Comparison of ENCODE assay signal across 13 cellular contexts in the genomic region with DNA sequence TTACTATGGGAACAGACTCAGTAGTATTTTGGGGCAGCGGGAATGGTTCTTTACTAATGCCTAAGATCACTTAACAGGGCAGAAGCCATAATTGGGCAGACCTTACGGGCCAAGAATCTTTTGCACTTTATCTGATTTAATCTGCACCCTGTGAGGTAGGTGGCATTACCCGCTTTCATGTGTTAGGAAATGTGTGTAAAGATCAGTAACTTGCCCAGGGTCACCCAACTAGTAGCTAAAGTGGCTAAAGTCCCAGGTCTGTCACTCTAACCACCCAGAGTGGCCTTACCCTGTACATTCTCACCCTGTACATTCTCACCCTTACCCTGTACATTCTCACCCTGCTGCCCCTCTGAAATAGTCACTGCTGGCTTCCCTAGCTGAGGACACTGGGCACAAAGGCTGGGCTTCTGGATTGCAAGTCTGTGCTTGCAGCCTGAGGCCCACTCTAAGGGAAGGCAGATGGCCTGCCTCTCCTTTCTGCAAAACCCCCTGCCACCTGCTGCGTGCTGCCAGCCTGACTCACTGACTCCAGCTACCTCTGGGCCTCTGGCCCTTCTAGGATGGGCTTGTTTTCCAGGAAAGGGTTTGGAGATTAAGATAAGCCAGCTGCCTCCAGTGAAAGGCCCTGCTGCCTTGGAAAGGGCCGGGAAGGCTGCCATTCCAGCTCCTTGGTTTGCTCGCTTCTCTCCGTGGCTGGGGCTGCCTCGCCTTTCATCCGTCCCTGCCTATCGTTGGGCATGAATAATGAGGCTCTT. TPM values are rescaled to one million over a fixed set of nuclear protein-coding genes. Genes with fewer than 3 reads are reported as not detected.
DNase-seq lines count a peak whose midpoint lies in the region; TF ChIP-seq lines count a peak whose summit lies in the region.
"Had no signal": no experiment of that assay in that cellular context is flagged by ENCODE, and none has a peak within 500 bp of the region (broad histone marks: within the 10 kb centered on the region; RNA-seq: fewer than 3 reads in every experiment).

No MANE protein-coding gene starts in this region.

- H3K23me2 ChIP-seq in H9 (ENCODE audit: insufficient read length, low read depth, low read length, poor library complexity, severe bottlenecking), result no peaks in the 10 kb centered on the region

- no peaks in the 10 kb centered on the region for H4K20me1 ChIP-seq in H9 (ENCODE audit: control insufficient read depth, insufficient read depth, insufficient read length)

- TF ChIP-seq CTCF in H9 (conservative IDR thresholded peaks at IDR 0.05), result no peak
- TF ChIP-seq CTCF in fibroblast of the aortic adventitia (IDR thresholded peaks at IDR 0.05; ENCODE audit: insufficient read depth, low read length), result no peak
- TF ChIP-seq CTCF in progenitor cell of endocrine pancreas (IDR thresholded peaks at IDR 0.05; ENCODE audit: unreplicated experiment), result no peak

- peaks cover 6% of the 10 kb centered on the region; the same call in 1 of the 2 replicates for H3K4me1 ChIP-seq in H9 (ENCODE audit: insufficient read depth, low read length)

- H2BK5ac ChIP-seq in H9 (ENCODE audit: insufficient read length, low read length), result no peak overlapping the region

- H2BK12ac ChIP-seq in H9 (ENCODE audit: insufficient read length, low read depth, low read length), result no peak overlapping the region

- no peaks in the 10 kb centered on the region for H3K27me3 Mint-ChIP-seq in H9 (ENCODE audit: low read depth)
- no peaks in the 10 kb centered on the region for H3K27me3 Mint-ChIP-seq in progenitor cell of endocrine pancreas

- no peak overlapping the region for H3K9ac ChIP-seq in H9 (ENCODE audit: extremely low read depth, insufficient read length, low read length)

- H3K4ac ChIP-seq in H9 (ENCODE audit: low read depth, low read length), result no peak overlapping the region

- no peak overlapping the region for H3K18ac ChIP-seq in H9 (ENCODE audit: insufficient read length, low read depth, low read length)

- no peak overlapping the region for H2BK15ac ChIP-seq in H9 (ENCODE audit: low read depth, low read length)

- H3K27ac ChIP-seq in H9 (ENCODE audit: insufficient read length, low read depth, low read length), result no peak overlapping the region

- H3K56ac ChIP-seq in H9 (ENCODE audit: insufficient read length, low read depth, low read length), result no peak overlapping the region

- H3K4me3 ChIP-seq in fibroblast of the aortic adventitia (ENCODE audit: low read depth, low read length), result no peak overlapping the region

- H3K27me3 ChIP-seq in H9 (ENCODE audit: insufficient read depth, low read length), result no peaks in the 10 kb centered on the region

- H2AK5ac ChIP-seq in H9 (ENCODE audit: insufficient read length, low read length), result no peak overlapping the region

- no peaks in the 10 kb centered on the region for H3K9me3 ChIP-seq in H9 (ENCODE audit: control insufficient read depth, low read depth, low read length)

- H2AFZ ChIP-seq in H9 (ENCODE audit: low read length), result no peak overlapping the region

- DNase-seq in H9, result no peak
- peak; percentile 80 for DNase-seq in NCI-H82 treated with DMSO at 0.1 percent for 48 hours (lab: John Stamatoyannopoulos, UW; ENCODE audit: unreplicated experiment)
- peak; percentile 59 for DNase-seq in fibroblast of the aortic adventitia (ENCODE audit: low read depth)
- no peak for DNase-seq in progenitor cell of endocrine pancreas (ENCODE audit: low spot score, unreplicated experiment)
- DNase-seq in NCI-H187 treated with DMSO at 0.1 percent for 48 hours (lab: John Stamatoyannopoulos, UW), result no peak
- no peak for DNase-seq in NCI-H2081 treated with DMSO at 0.1 percent for 48 hours (lab: John Stamatoyannopoulos, UW)
- DNase-seq in NCI-H1436 (lab: John Stamatoyannopoulos, UW), result no peak
- DNase-seq in activated CD8-positive, alpha-beta memory T cell treated with anti-CD3 and anti-CD28 coated beads, Interleukin-2, amount 50 U/mL, for 4 hours, result no peak
- DNase-seq: activated CD4-positive, alpha-beta memory T cell treated with anti-CD3 and anti-CD28 coated beads, Interleukin-2, amount 10 ng/mL, durations not matched to agents 7 days and 5 days; central memory CD4-positive, alpha-beta T cell; immature natural killer cell; small intestine; stimulated activated naive CD8-positive, alpha-beta T cell treated with anti-CD3 and anti-CD28 coated beads, Interleukin-15, amount 100 ng/mL, for 72 hours had no signal

- H4K8ac ChIP-seq in H9 (replicated peaks; ENCODE audit: insufficient read length, low read depth, low read length), result no peak overlapping the region

- no CpG with 5 or more reads among the region's 10 CpGs for WGBS in H9 (ENCODE audit: extremely low coverage, insufficient read length, low lambda C conversion rate)

- no peaks in the 10 kb centered on the region for H3K79me1 ChIP-seq in H9 (ENCODE audit: insufficient read depth, low read depth, low read length, poor library complexity, severe bottlenecking)

- H3T11ph ChIP-seq in H9 (ENCODE audit: low read length), result no peak overlapping the region

- H3K4me2 ChIP-seq in H9 (ENCODE audit: insufficient read depth, insufficient read length, low read length), result no peak overlapping the region

- H3K4me3 Mint-ChIP-seq in H9 (no peak overlapping the region), progenitor cell of endocrine pancreas (ENCODE audit: low read depth) (no peak overlapping the region)
- H3K4me3 Mint-ChIP-seq: activated CD4-positive, alpha-beta memory T cell treated with anti-CD3 and anti-CD28 coated beads, Interleukin-2, amount 10 ng/mL, durations not matched to agents 7 days and 5 days; immature natural killer cell; stimulated activated naive CD8-positive, alpha-beta T cell treated with anti-CD3 and anti-CD28 coated beads, Interleukin-15, amount 100 ng/mL, for 72 hours had no signal

- H3K9me3 Mint-ChIP-seq in H9 (no peaks in the 10 kb centered on the region; a peak in 1 of 5 replicates), progenitor cell of endocrine pancreas (ENCODE audit: low read depth) (no peaks in the 10 kb centered on the region)
- H3K9me3 Mint-ChIP-seq: immature natural killer cell; stimulated activated naive CD8-positive, alpha-beta T cell treated with anti-CD3 and anti-CD28 coated beads, Interleukin-15, amount 100 ng/mL, for 72 hours had no signal

- H3K23ac ChIP-seq in H9 (ENCODE audit: insufficient read length, low read depth, low read length), result no peak overlapping the region

- H3K4me1 Mint-ChIP-seq in H9, result peaks cover 37 to 44% of the 10 kb centered on the region in 2 experiments
- H3K4me1 Mint-ChIP-seq in progenitor cell of endocrine pancreas (ENCODE audit: low read depth), result peaks cover 27% of the 10 kb centered on the region
- H3K4me1 Mint-ChIP-seq: activated CD4-positive, alpha-beta memory T cell treated with anti-CD3 and anti-CD28 coated beads, Interleukin-2, amount 10 ng/mL, durations not matched to agents 7 days and 5 days; immature natural killer cell; stimulated activated naive CD8-positive, alpha-beta T cell treated with anti-CD3 and anti-CD28 coated beads, Interleukin-15, amount 100 ng/mL, for 72 hours had no signal

- H4K91ac ChIP-seq in H9 (ENCODE audit: insufficient read length, low read depth, low read length), result no peak overlapping the region

- H3K36me3 Mint-ChIP-seq in H9 (ENCODE audit: insufficient read depth in 1 of 3, low read depth in 3 of 3), result peaks cover 4 to 17% (median 15%) of the 10 kb centered on the region in 3 experiments; a peak in 6 of 7 replicates
- H3K36me3 Mint-ChIP-seq in progenitor cell of endocrine pancreas (ENCODE audit: insufficient read depth), result peaks cover 4% of the 10 kb centered on the region
- H3K36me3 Mint-ChIP-seq: immature natural killer cell had no signal

- H3K14ac ChIP-seq in H9 (ENCODE audit: insufficient read depth, low read length), result no peak overlapping the region

- no peak overlapping the region for H2BK120ac ChIP-seq in H9 (ENCODE audit: low read depth, low read length, poor library complexity, severe bottlenecking)

- no peak overlapping the region for H4K5ac ChIP-seq in H9 (ENCODE audit: insufficient read length, low read depth, low read length)

- no peaks in the 10 kb centered on the region for H3K79me2 ChIP-seq in H9 (ENCODE audit: insufficient read depth, low read length)

- H3K27ac Mint-ChIP-seq in H9 (peak overlapping the region in 2 of 3 experiments; percentile 63 to 77; a peak in 3 of 7 replicates), progenitor cell of endocrine pancreas (peak overlapping the region; percentile 77)
- H3K27ac Mint-ChIP-seq: activated CD4-positive, alpha-beta memory T cell treated with anti-CD3 and anti-CD28 coated beads, Interleukin-2, amount 10 ng/mL, durations not matched to agents 7 days and 5 days; immature natural killer cell had no signal

- no peak overlapping the region for H2BK20ac ChIP-seq in H9 (ENCODE audit: low read depth, low read length, poor library complexity, severe bottlenecking)

RNA-seq across cellular contexts. Expression of gene MYZAP, which starts 37.5 kb away (rescaled TPM):
- total RNA-seq in H9 (2021) (0.63 and 0.72 TPM in 2 replicates), fibroblast of the aortic adventitia (ENCODE audit: low replicate concordance) (not detected in 2 replicates), progenitor cell of endocrine pancreas (11.5 and 11.9 TPM in 2 replicates)

Comparison
In these comparisons a context has a peak if more than half of its experiments do, and no peak if none do; other contexts are left out.
1. DNase-seq: peak in NCI-H82 treated with DMSO at 0.1 percent for 48 hours (single experiment) and fibroblast of the aortic adventitia (single experiment); none in H9 (single experiment), progenitor cell of endocrine pancreas (single experiment), NCI-H187 treated with DMSO at 0.1 percent for 48 hours (single experiment), NCI-H2081 treated with DMSO at 0.1 percent for 48 hours (single experiment), NCI-H1436 (single experiment) and activated CD8-positive, alpha-beta memory T cell treated with anti-CD3 and anti-CD28 coated beads, Interleukin-2, amount 50 U/mL, for 4 hours (single experiment).